20 cellular contexts compared by ENCODE assay signal in genomic region chr2:239747274-239747673, GRCh38.
DNase-seq lines count a peak whose midpoint lies in the region; ATAC-seq, FAIRE-seq and TF ChIP-seq lines count a peak whose summit lies in the region.
"Had no signal": no experiment of that assay in that cellular context is flagged by ENCODE, and none has a peak within 500 bp of the region (broad histone marks: within the 10 kb centered on the region; RNA-seq: fewer than 3 reads in every experiment).

No MANE protein-coding gene starts in this region.

- DNase-seq in right cardiac atrium (peak in 2 of 3 donors; percentile 29 to 38), left ventricle myocardium inferior (no peak), NCI-H748 treated with DMSO at 0.1 percent for 48 hours (lab: John Stamatoyannopoulos, UW) (peak; percentile 27), kidney (peak; percentile 53), erythroblast (lab: John Stamatoyannopoulos, UW) (no peak), amygdala (lab: John Stamatoyannopoulos, UW) (no peak)
- no peak for DNase-seq in activated CD4-positive, alpha-beta T cell treated with anti-CD3 and anti-CD28 coated beads, Interleukin-2, amount 50 U/mL, for 48 hours
- DNase-seq: Caco-2, GM23248, NCI-H1092, NCI-H1436 treated with DMSO at 0.1 percent for 48 hours, NCI-H2029 treated with DMSO at 0.1 percent for 48 hours, NCI-H2171 treated with DMSO at 0.1 percent for 48 hours, NCI-H446, NCI-H526 treated with DMSO at 0.1 percent for 48 hours, PC-9, SJCRH30 had no signal

- intact Hi-C loops in right cardiac atrium (cut with DNase I): no loop called here
- intact Hi-C loops in left ventricle myocardium inferior (cut with micrococcal nuclease): no loop called here
- intact Hi-C loops in kidney (cut with DNase I): no loop called here

- H3K4me1 ChIP-seq in right cardiac atrium (ENCODE audit: control insufficient read depth, insufficient read depth, low read length) (no peaks in the 10 kb centered on the region), left ventricle myocardium inferior (no peaks in the 10 kb centered on the region), kidney (ENCODE audit: control insufficient read depth in 1 of 2, insufficient read depth in 1 of 2, low read depth in 1 of 2, low read length in 2 of 2) (peaks cover 0 to 4% of the 10 kb centered on the region in 2 donors)
- H3K4me1 ChIP-seq: Caco-2, HAP-1, SJCRH30 had no signal

- 65% methylated on average over 16 of the region's 16 CpGs for WGBS in right cardiac atrium

- H3K4me3 ChIP-seq in right cardiac atrium (ENCODE audit: low read length) (no peak overlapping the region), left ventricle myocardium inferior (no peak overlapping the region), kidney (ENCODE audit: low read length in 2 of 2) (no peak overlapping the region)
- H3K4me3 ChIP-seq: GM23248, HAP-1, PC-9, SJCRH30 had no signal

- no peak overlapping the region for H3K27ac ChIP-seq in right cardiac atrium (ENCODE audit: low read length)
- no peak overlapping the region for H3K27ac ChIP-seq in left ventricle myocardium inferior (replicated peaks)
- no peak overlapping the region for H3K27ac ChIP-seq in kidney (ENCODE audit: low read depth in 2 of 2, low read length in 2 of 2)
- H3K27ac ChIP-seq: GM23248, PC-9, RWPE1, SJCRH30 had no signal

- H3K9ac ChIP-seq in kidney (ENCODE audit: low read length in 2 of 2): no peak overlapping the region
- H3K9ac ChIP-seq: GM23248 had no signal

- FAIRE-seq in kidney (lab: Jason Lieb, UNC): no peak
- FAIRE-seq: G401.6 had no signal

- TF ChIP-seq CTCF in left ventricle myocardium inferior (IDR thresholded peaks at IDR 0.05; ENCODE audit: borderline replicate concordance) (no peak), kidney (IDR thresholded peaks at IDR 0.05; ENCODE audit: borderline replicate concordance, extremely low read depth, insufficient read depth) (no peak)

- H3K9me3 ChIP-seq in right cardiac atrium (ENCODE audit: control insufficient read depth, low read length) (no peaks in the 10 kb centered on the region), left ventricle myocardium inferior (replicated peaks) (no peaks in the 10 kb centered on the region), kidney (ENCODE audit: control insufficient read depth in 1 of 2, low read length in 2 of 2) (no peaks in the 10 kb centered on the region)
- H3K9me3 ChIP-seq: Caco-2, HAP-1, SJCRH30 had no signal

- no peaks in the 10 kb centered on the region for H3K36me3 ChIP-seq in left ventricle myocardium inferior
- H3K36me3 ChIP-seq in kidney (ENCODE audit: control insufficient read depth in 1 of 2, insufficient read depth in 2 of 2, low read length in 2 of 2): no peaks in the 10 kb centered on the region
- H3K36me3 ChIP-seq: HAP-1, SJCRH30 had no signal

- no peak for TF ChIP-seq POLR2A in erythroblast (IDR thresholded peaks at IDR 0.05; ENCODE audit: low read length)

- ATAC-seq in right cardiac atrium: no peak

- H3K27me3 ChIP-seq in right cardiac atrium (ENCODE audit: control insufficient read depth, insufficient read depth) (no peaks in the 10 kb centered on the region), left ventricle myocardium inferior (ENCODE audit: low read depth) (peaks cover 99% of the 10 kb centered on the region)

Comparison
In these comparisons a context has a peak if more than half of its experiments do, and no peak if none do; other contexts are left out.
1. DNase-seq: peak in right cardiac atrium (2 of 3), NCI-H748 treated with DMSO at 0.1 percent for 48 hours (single experiment) and kidney (single experiment); none in left ventricle myocardium inferior (single experiment), erythroblast (0 of 2), activated CD4-positive, alpha-beta T cell treated with anti-CD3 and anti-CD28 coated beads, Interleukin-2, amount 50 U/mL, for 48 hours (0 of 2) and amygdala (0 of 56).